In genomic region chr5:180777475-180777874, GRCh38 we compare ENCODE assay signal across 10 cellular contexts. TPM values are rescaled to one million over a fixed set of nuclear protein-coding genes. Genes with fewer than 3 reads are reported as not detected.
"Had no signal": no experiment of that assay in that cellular context is flagged by ENCODE, and none has a peak within 500 bp of the region (broad histone marks: within the 10 kb centered on the region; RNA-seq: fewer than 3 reads in every experiment).

No MANE protein-coding gene starts in this region.

- H3K9me3 ChIP-seq: HAP-1 had no signal

- DNase-seq: GM23248, GOT3, H7, H9, HCEC 1CT, HFFc6 had no signal

- H3K27ac ChIP-seq: GM23248 had no signal

- H3K4me1 ChIP-seq: HAP-1 had no signal

- H3K4me1 Mint-ChIP-seq: GM23338 had no signal

- H3K27ac Mint-ChIP-seq: GM23338, H9, HFFc6 had no signal

- H3K36me3 ChIP-seq: HAP-1 had no signal

- H3K4me3 Mint-ChIP-seq: GM23338, H9, HFFc6 had no signal

- H3K4me3 ChIP-seq: GM23248, GM23338, HAP-1 had no signal

RNA-seq across cellular contexts. Expression of gene OR2Y1, which starts 37.6 kb away (rescaled TPM):
- total RNA-seq: GM23248, GM23338, H1, H4, H7, H9, HFFc6 had no signal
